Comparison of ENCODE assay signal across 38 cellular contexts in the genomic region with DNA sequence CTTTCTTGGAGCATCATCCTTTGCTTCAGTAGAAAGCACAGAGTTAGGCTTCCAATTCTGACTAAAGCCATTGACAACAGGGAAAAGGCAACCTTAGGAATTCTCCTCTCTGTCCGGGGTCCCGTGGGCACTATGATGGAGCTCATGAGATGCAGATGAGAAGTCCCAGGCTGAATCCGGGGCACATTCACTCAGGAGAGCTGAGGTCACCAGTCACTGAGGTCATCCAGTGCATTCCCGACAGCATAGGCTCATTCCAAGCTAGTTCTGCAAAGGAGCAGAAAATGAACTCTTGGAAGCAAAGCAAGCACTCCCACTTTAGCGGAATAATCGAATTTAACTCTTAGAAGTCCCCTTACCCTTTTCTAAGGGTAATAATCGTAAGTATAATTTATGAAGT. TPM values are rescaled to one million over a fixed set of nuclear protein-coding genes. Genes with fewer than 3 reads are reported as not detected.
"Had no signal": no experiment of that assay in that cellular context is flagged by ENCODE, and none has a peak within 500 bp of the region (broad histone marks: within the 10 kb centered on the region; RNA-seq: fewer than 3 reads in every experiment).

No MANE protein-coding gene starts in this region.

- H3K36me3 Mint-ChIP-seq: activated naive CD4-positive, alpha-beta T cell treated with anti-CD3 and anti-CD28 coated beads, Interleukin-2, amount 50 U/mL, for 24 hours; activated naive CD8-positive, alpha-beta T cell treated with anti-CD3 and anti-CD28 coated beads, Interleukin-2, amount 10 ng/mL, durations not matched to agents 7 days and 5 days had no signal

- H3K36me3 ChIP-seq: ascending aorta, breast epithelium, Peyer's patch, WERI-Rb-1 had no signal

- H3K9me3 Mint-ChIP-seq: activated CD4-positive, alpha-beta memory T cell treated with anti-CD3 and anti-CD28 coated beads, Interleukin-2, amount 10 ng/mL, durations not matched to agents 7 days and 5 days; activated naive CD4-positive, alpha-beta T cell treated with anti-CD3 and anti-CD28 coated beads, Interleukin-2, amount 50 U/mL, for 24 hours; activated naive CD8-positive, alpha-beta T cell treated with anti-CD3 and anti-CD28 coated beads, Interleukin-2, amount 10 ng/mL, durations not matched to agents 7 days and 5 days; activated T-cell treated with anti-CD3 and anti-CD28 coated beads, Interleukin-2, amount 50 U/mL, for 72 hours; activated T-helper 17 cell treated with anti-CD3 and anti-CD28 coated beads, Interleukin-2, amount 50 U/mL, for 72 hours had no signal

- H3K4me1 ChIP-seq: ascending aorta, body of pancreas, breast epithelium, Peyer's patch had no signal

- H3K9me3 ChIP-seq: ascending aorta, body of pancreas, breast epithelium, Peyer's patch had no signal

- ATAC-seq: activated T-cell treated with anti-CD3 and anti-CD28 coated beads, Interleukin-2, amount 50 U/mL, for 72 hours; activated T-helper 17 cell treated with anti-CD3 and anti-CD28 coated beads, Interleukin-2, amount 50 U/mL, for 72 hours; body of pancreas; PC-3 had no signal

- H3K27ac ChIP-seq: ascending aorta, body of pancreas, breast epithelium, Peyer's patch, WERI-Rb-1 had no signal

- DNase-seq: activated CD4-positive, alpha-beta memory T cell treated with anti-CD3 and anti-CD28 coated beads, Interleukin-2, amount 10 ng/mL, durations not matched to agents 7 days and 5 days; activated CD4-positive, alpha-beta T cell treated with anti-CD3 and anti-CD28 coated beads for 1 hour; activated CD4-positive, alpha-beta T cell treated with anti-CD3 and anti-CD28 coated beads for 48 hours; activated CD4-positive, CD25-positive, alpha-beta regulatory T cell; activated effector memory CD4-positive, alpha-beta T cell treated with anti-CD3 and anti-CD28 coated beads, Interleukin-2, amount 50 U/mL, for 16 hours; activated naive CD4-positive, alpha-beta T cell treated with Interleukin-2 at 50 U/mL for 16 hours; activated naive CD8-positive, alpha-beta T cell treated with anti-CD3 and anti-CD28 coated beads, Interleukin-2, amount 10 ng/mL, durations not matched to agents 7 days and 5 days; activated T-cell treated with anti-CD3 and anti-CD28 coated beads, Interleukin-2, amount 50 U/mL, for 1 hour; activated T-cell treated with anti-CD3 and anti-CD28 coated beads, Interleukin-2, amount 50 U/mL, for 72 hours; amygdala; body of pancreas; Karpas-422; KBM-7; NCI-H1048; NCI-H1105 treated with DMSO at 0.1 percent for 48 hours; NCI-H1436; NCI-H1694; NCI-H1930; NCI-H2081 treated with DMSO at 0.1 percent for 48 hours; NCI-H345; NCI-H526; NCI-H748 treated with DMSO at 0.1 percent for 48 hours; NK-92 treated with Interleukin-12 subunit alpha and Interleukin-12 subunit beta, amount 100 ng/mL, for 24 hours; PC-3; Peyer's patch; Right ventricle myocardium superior; SW 1271; T-helper 1 cell; T-helper 2 cell; T-helper 9 cell; WERI-Rb-1 had no signal

- H3K27me3 ChIP-seq: ascending aorta, Peyer's patch had no signal

- H3K4me3 ChIP-seq: ascending aorta, body of pancreas, breast epithelium, Peyer's patch had no signal

- H3K4me1 Mint-ChIP-seq: activated CD4-positive, alpha-beta memory T cell treated with anti-CD3 and anti-CD28 coated beads, Interleukin-2, amount 10 ng/mL, durations not matched to agents 7 days and 5 days; activated naive CD8-positive, alpha-beta T cell treated with anti-CD3 and anti-CD28 coated beads, Interleukin-2, amount 10 ng/mL, durations not matched to agents 7 days and 5 days had no signal

- H3K4me3 Mint-ChIP-seq: activated CD4-positive, alpha-beta memory T cell treated with anti-CD3 and anti-CD28 coated beads, Interleukin-2, amount 10 ng/mL, durations not matched to agents 7 days and 5 days; activated naive CD4-positive, alpha-beta T cell treated with anti-CD3 and anti-CD28 coated beads, Interleukin-2, amount 50 U/mL, for 24 hours; activated naive CD8-positive, alpha-beta T cell treated with anti-CD3 and anti-CD28 coated beads, Interleukin-2, amount 10 ng/mL, durations not matched to agents 7 days and 5 days; activated T-cell treated with anti-CD3 and anti-CD28 coated beads, Interleukin-2, amount 50 U/mL, for 72 hours; activated T-helper 17 cell treated with anti-CD3 and anti-CD28 coated beads, Interleukin-2, amount 50 U/mL, for 72 hours had no signal

- H3K27ac Mint-ChIP-seq: activated CD4-positive, alpha-beta memory T cell treated with anti-CD3 and anti-CD28 coated beads, Interleukin-2, amount 10 ng/mL, durations not matched to agents 7 days and 5 days; activated naive CD4-positive, alpha-beta T cell treated with anti-CD3 and anti-CD28 coated beads, Interleukin-2, amount 50 U/mL, for 24 hours; activated naive CD8-positive, alpha-beta T cell treated with anti-CD3 and anti-CD28 coated beads, Interleukin-2, amount 10 ng/mL, durations not matched to agents 7 days and 5 days; activated T-cell treated with anti-CD3 and anti-CD28 coated beads, Interleukin-2, amount 50 U/mL, for 72 hours; activated T-helper 17 cell treated with anti-CD3 and anti-CD28 coated beads, Interleukin-2, amount 50 U/mL, for 72 hours had no signal

RNA-seq across cellular contexts. Expression of gene CR1, which starts 6.8 kb away (rescaled TPM):
- total RNA-seq: activated CD4-positive, alpha-beta memory T cell treated with anti-CD3 and anti-CD28 coated beads, Interleukin-2, amount 10 ng/mL, durations not matched to agents 7 days and 5 days; MCF 10A; NCI-H460; PC-3 had no signal

RNA-seq across cellular contexts. Expression of gene CR2, which starts 48.6 kb away (rescaled TPM):
- total RNA-seq: activated CD4-positive, alpha-beta memory T cell treated with anti-CD3 and anti-CD28 coated beads, Interleukin-2, amount 10 ng/mL, durations not matched to agents 7 days and 5 days; ascending aorta; body of pancreas; cardiac septum; MCF 10A; PC-3; Right ventricle myocardium superior had no signal
